10 cellular contexts compared by ENCODE assay signal in the genomic region with DNA sequence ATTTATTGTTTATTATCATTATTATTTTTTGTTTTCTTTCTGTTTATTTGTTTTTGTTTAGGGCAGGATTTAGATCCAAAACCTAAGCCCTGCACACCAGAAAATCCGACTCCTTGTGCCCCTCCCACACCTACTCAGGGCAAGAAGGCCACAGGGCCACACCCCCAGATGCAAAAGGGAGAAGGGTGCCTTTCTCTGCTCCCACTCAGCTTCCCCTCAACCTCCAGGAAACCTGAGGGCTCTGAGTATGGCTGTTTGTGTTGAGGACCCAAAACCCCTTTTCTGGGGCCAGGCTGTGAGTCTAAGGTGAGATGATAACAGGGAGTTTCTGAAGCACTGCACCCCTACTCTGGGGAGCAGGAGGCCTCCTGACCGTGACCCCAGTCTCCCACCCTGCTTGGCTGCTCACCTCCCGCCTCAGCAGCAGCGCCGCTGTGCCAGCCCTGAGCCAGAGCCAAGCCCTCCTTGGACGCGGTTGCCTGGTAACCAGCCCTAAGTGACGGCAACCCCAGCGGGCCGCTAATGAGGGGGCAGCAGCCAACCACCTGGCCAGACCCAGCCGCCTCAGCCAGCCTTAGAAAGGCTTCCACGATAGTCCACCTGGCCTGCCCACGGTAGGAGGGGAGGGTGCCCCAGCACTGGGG. TPM values are rescaled to one million over a fixed set of nuclear protein-coding genes. Genes with fewer than 3 reads are reported as not detected.
DNase-seq lines count a peak whose midpoint lies in the region; ATAC-seq and TF ChIP-seq lines count a peak whose summit lies in the region.
"Had no signal": no experiment of that assay in that cellular context is flagged by ENCODE, and none has a peak within 500 bp of the region (broad histone marks: within the 10 kb centered on the region; RNA-seq: fewer than 3 reads in every experiment).

No MANE protein-coding gene starts in this region.

- H3K27me3 ChIP-seq in left lung: peaks cover 0 to 15% of the 10 kb centered on the region in 2 donors
- H3K27me3 ChIP-seq in prostate gland (replicated peaks; ENCODE audit: insufficient read depth): no peaks in the 10 kb centered on the region

- DNase-seq in C1 segment of cervical spinal cord (lab: John Stamatoyannopoulos, UW) (peak in 8 of 14 donors; percentile 17 to 72 (median 26)), NCI-H1436 treated with DMSO at 0.1 percent for 48 hours (lab: John Stamatoyannopoulos, UW) (peak; percentile 47), SHP77 treated with DMSO at 0.1 percent for 48 hours (lab: John Stamatoyannopoulos, UW) (peak; percentile 63), left lung (peak in 1 of 2 donors; percentile 76), LoVo (ENCODE audit: low spot score) (no peak), prostate gland (ENCODE audit: low spot score) (no peak)
- DNase-seq in stimulated activated naive CD8-positive, alpha-beta T cell treated with anti-CD3 and anti-CD28 coated beads, Interleukin-15, Interleukin-2, amounts not matched to agents 100 U/mL and 50 U/mL, for 24 hours: no peak
- DNase-seq: activated CD4-positive, alpha-beta T cell treated with anti-CD3 and anti-CD28 coated beads, Interleukin-2, amount 50 U/mL, for 48 hours; stimulated activated CD8-positive, alpha-beta memory T cell treated with anti-CD3 and anti-CD28 coated beads, Interleukin-4, amount 100 ng/mL, for 48 hours had no signal

- H3K4me3 ChIP-seq in left lung (no peak overlapping the region), prostate gland (no peak overlapping the region)

- TF ChIP-seq POLR2A in prostate gland (IDR thresholded peaks at IDR 0.05): no peak

- H3K36me3 ChIP-seq in left lung: no peaks in the 10 kb centered on the region
- H3K36me3 ChIP-seq in prostate gland: no peaks in the 10 kb centered on the region

- H3K9me3 ChIP-seq in left lung (no peaks in the 10 kb centered on the region), prostate gland (no peaks in the 10 kb centered on the region)

- ATAC-seq in left lung (peak; percentile 26), GM19324 (IDR thresholded peaks at IDR 0.05; ENCODE audit: low FRiP score, unreplicated experiment) (no peak)
- no peak for ATAC-seq in stimulated activated naive CD8-positive, alpha-beta T cell treated with anti-CD3 and anti-CD28 coated beads, Interleukin-15, Interleukin-2, amounts not matched to agents 100 U/mL and 50 U/mL, for 24 hours

- TF ChIP-seq CTCF in left lung (IDR thresholded peaks at IDR 0.05) (no peak), prostate gland (IDR thresholded peaks at IDR 0.05) (no peak)

- no peak overlapping the region for H3K27ac ChIP-seq in left lung
- H3K27ac ChIP-seq in prostate gland: no peak overlapping the region

- intact Hi-C loops in left lung (cut with DNase I): loop anchor here in 1 of 2 donors (10.0 kb wide), 1 partner anchor 80 kb away; no protein-coding TSS in a partner anchor
- intact Hi-C loops in prostate gland (cut with DNase I): no loop called here

- H3K4me1 ChIP-seq in left lung (peaks cover 0 to 23% of the 10 kb centered on the region in 2 donors), prostate gland (replicated peaks) (no peaks in the 10 kb centered on the region)

- 14% methylated on average over 13 of the region's 13 CpGs for WGBS in prostate gland

RNA-seq across cellular contexts. Expression of a gene that starts 6.4 kb away (rescaled TPM):
- total RNA-seq in left lung (10 to 100 TPM; 19.9 to 35.7 TPM), prostate gland (10 to 100 TPM; 17.9 to 96.3 TPM)

Comparison
In these comparisons a context has a peak if more than half of its experiments do, and no peak if none do; other contexts are left out.
1. DNase-seq: peak in C1 segment of cervical spinal cord (8 of 14), NCI-H1436 treated with DMSO at 0.1 percent for 48 hours (single experiment) and SHP77 treated with DMSO at 0.1 percent for 48 hours (single experiment); none in stimulated activated naive CD8-positive, alpha-beta T cell treated with anti-CD3 and anti-CD28 coated beads, Interleukin-15, Interleukin-2, amounts not matched to agents 100 U/mL and 50 U/mL, for 24 hours (single experiment), LoVo (single experiment) and prostate gland (single experiment).